ENCODE assay signal across 21 cellular contexts in genomic region chr1:62727656-62728396, GRCh38. TPM values are rescaled to one million over a fixed set of nuclear protein-coding genes. Genes with fewer than 3 reads are reported as not detected.
DNase-seq lines count a peak whose midpoint lies in the region; ATAC-seq, FAIRE-seq and TF ChIP-seq lines count a peak whose summit lies in the region.
"Had no signal": no experiment of that assay in that cellular context is flagged by ENCODE, and none has a peak within 500 bp of the region (broad histone marks: within the 10 kb centered on the region; RNA-seq: fewer than 3 reads in every experiment).

No MANE protein-coding gene starts in this region.

- H3K4me2 ChIP-seq in astrocyte (ENCODE audit: low read length): peak overlapping the region; percentile 47
- no peak overlapping the region for H3K4me2 ChIP-seq in hepatocyte
- H3K4me2 ChIP-seq: KMS-11 had no signal

- H3K27me3 ChIP-seq in astrocyte (ENCODE audit: insufficient read depth, low read length) (no peaks in the 10 kb centered on the region), hepatocyte (no peaks in the 10 kb centered on the region)
- H3K27me3 ChIP-seq: upper lobe of right lung had no signal

- ATAC-seq in stimulated activated effector memory CD8-positive, alpha-beta T cell treated with anti-CD3 and anti-CD28 coated beads, Interleukin-12 subunit alpha, Interleukin-12 subunit beta, amount 100 ng/mL, for 72 hours: no peak
- no peak for ATAC-seq in HG02571 (IDR thresholded peaks at IDR 0.05; ENCODE audit: unreplicated experiment)
- ATAC-seq: stimulated activated naive CD8-positive, alpha-beta T cell treated with anti-CD3 and anti-CD28 coated beads, Interleukin-15, amount 100 ng/mL, for 72 hours; upper lobe of right lung had no signal

- WGBS in hepatocyte (ENCODE audit: low lambda C conversion rate, missing lambda C conversion rate): 95% methylated on average over 5 of the region's 5 CpGs

- peak; percentile 6 for FAIRE-seq in H54 (lab: Jason Lieb, UNC)
- no peak for FAIRE-seq in astrocyte (lab: Jason Lieb, UNC)
- FAIRE-seq: kidney had no signal

- peaks cover 9% of the 10 kb centered on the region for H3K4me1 Mint-ChIP-seq in astrocyte (ENCODE audit: low read depth, unreplicated experiment)
- H3K4me1 Mint-ChIP-seq in stimulated activated effector memory CD8-positive, alpha-beta T cell treated with anti-CD3 and anti-CD28 coated beads, Interleukin-12 subunit alpha, Interleukin-12 subunit beta, amount 100 ng/mL, for 72 hours: peaks cover 6% of the 10 kb centered on the region

- H3K36me3 Mint-ChIP-seq in astrocyte (ENCODE audit: low read depth, unreplicated experiment): no peaks in the 10 kb centered on the region
- H3K36me3 Mint-ChIP-seq in stimulated activated effector memory CD8-positive, alpha-beta T cell treated with anti-CD3 and anti-CD28 coated beads, Interleukin-12 subunit alpha, Interleukin-12 subunit beta, amount 100 ng/mL, for 72 hours: no peaks in the 10 kb centered on the region

- no peak overlapping the region for H3K4me3 Mint-ChIP-seq in astrocyte (ENCODE audit: unreplicated experiment)
- no peak overlapping the region for H3K4me3 Mint-ChIP-seq in stimulated activated effector memory CD8-positive, alpha-beta T cell treated with anti-CD3 and anti-CD28 coated beads, Interleukin-12 subunit alpha, Interleukin-12 subunit beta, amount 100 ng/mL, for 72 hours
- H3K4me3 Mint-ChIP-seq: mesothelial cell of epicardium; stimulated activated naive CD8-positive, alpha-beta T cell treated with anti-CD3 and anti-CD28 coated beads, Interleukin-15, amount 100 ng/mL, for 72 hours had no signal

- H3K79me2 ChIP-seq in astrocyte (ENCODE audit: insufficient read depth, low read length) (no peaks in the 10 kb centered on the region), hepatocyte (no peaks in the 10 kb centered on the region)

- H3K4me1 ChIP-seq in astrocyte (ENCODE audit: insufficient read depth, low read length): no peaks in the 10 kb centered on the region
- peaks cover 7% of the 10 kb centered on the region for H3K4me1 ChIP-seq in hepatocyte (ENCODE audit: insufficient read depth)

- no peak overlapping the region for H3K9ac ChIP-seq in astrocyte (ENCODE audit: low read length)
- H3K9ac ChIP-seq: KMS-11 had no signal

- H4K20me1 ChIP-seq in astrocyte (ENCODE audit: insufficient read depth, low read length) (no peaks in the 10 kb centered on the region), hepatocyte (ENCODE audit: insufficient read depth, poor library complexity, severe bottlenecking) (no peaks in the 10 kb centered on the region)

- H3K27ac Mint-ChIP-seq in astrocyte (ENCODE audit: unreplicated experiment): no peak overlapping the region
- H3K27ac Mint-ChIP-seq in stimulated activated effector memory CD8-positive, alpha-beta T cell treated with anti-CD3 and anti-CD28 coated beads, Interleukin-12 subunit alpha, Interleukin-12 subunit beta, amount 100 ng/mL, for 72 hours: no peak overlapping the region
- H3K27ac Mint-ChIP-seq: mesothelial cell of epicardium had no signal

- DNase-seq in AG08395 (ENCODE audit: low spot score) (peak; percentile 28), H54 (ENCODE audit: insufficient read length, low spot score) (no peak), astrocyte (ENCODE audit: low read depth) (peak; percentile 49), iris pigment epithelial cell (ENCODE audit: low read depth) (peak; percentile 23), HuH-7 (ENCODE audit: low spot score) (no peak), hepatocyte (ENCODE audit: low spot score) (no peak)
- DNase-seq in stimulated activated effector memory CD8-positive, alpha-beta T cell treated with anti-CD3 and anti-CD28 coated beads, Interleukin-12 subunit alpha, Interleukin-12 subunit beta, amount 100 ng/mL, for 72 hours (ENCODE audit: low spot score in 2 of 2): no peak
- DNase-seq: activated CD4-positive, alpha-beta T cell treated with anti-CD3 and anti-CD28 coated beads for 4 hours; activated CD8-positive, alpha-beta memory T cell treated with anti-CD3 and anti-CD28 coated beads, Interleukin-2, amount 50 U/mL, for 4 hours; cortex of kidney; kidney; NCI-H1092 treated with DMSO at 0.1 percent for 48 hours; NCI-H2081 treated with DMSO at 0.1 percent for 48 hours; NCI-H526; OCI-M1; stimulated activated naive CD8-positive, alpha-beta T cell treated with anti-CD3 and anti-CD28 coated beads, Interleukin-15, amount 100 ng/mL, for 72 hours; T1000; upper lobe of right lung had no signal

- H3K9me3 ChIP-seq in astrocyte (ENCODE audit: insufficient read depth, low read depth, low read length): no peaks in the 10 kb centered on the region
- no peaks in the 10 kb centered on the region for H3K9me3 ChIP-seq in hepatocyte (ENCODE audit: low read depth)
- H3K9me3 ChIP-seq: upper lobe of right lung had no signal

- no peak for TF ChIP-seq POLR2A in H54 (IDR thresholded peaks at IDR 0.05; ENCODE audit: low read depth, low read length)

- no peak overlapping the region for H3K27ac ChIP-seq in astrocyte (ENCODE audit: low read depth, low read length)
- H3K27ac ChIP-seq in hepatocyte: no peak overlapping the region
- H3K27ac ChIP-seq: KMS-11, upper lobe of right lung had no signal

- no peaks in the 10 kb centered on the region for H3K27me3 Mint-ChIP-seq in astrocyte (ENCODE audit: low read depth, unreplicated experiment)

- H3K9me2 ChIP-seq in hepatocyte (replicated peaks; ENCODE audit: insufficient read depth): no peaks in the 10 kb centered on the region

- H3K9me3 Mint-ChIP-seq in astrocyte (ENCODE audit: unreplicated experiment): no peaks in the 10 kb centered on the region
- no peaks in the 10 kb centered on the region for H3K9me3 Mint-ChIP-seq in stimulated activated effector memory CD8-positive, alpha-beta T cell treated with anti-CD3 and anti-CD28 coated beads, Interleukin-12 subunit alpha, Interleukin-12 subunit beta, amount 100 ng/mL, for 72 hours
- H3K9me3 Mint-ChIP-seq: mesothelial cell of epicardium; stimulated activated naive CD8-positive, alpha-beta T cell treated with anti-CD3 and anti-CD28 coated beads, Interleukin-15, amount 100 ng/mL, for 72 hours had no signal

- H3K36me3 ChIP-seq in astrocyte (ENCODE audit: insufficient read depth, low read length) (no peaks in the 10 kb centered on the region), hepatocyte (replicated peaks; ENCODE audit: insufficient read depth, low read depth) (no peaks in the 10 kb centered on the region)
- H3K36me3 ChIP-seq: upper lobe of right lung had no signal

- no peak for TF ChIP-seq CTCF in astrocyte (IDR thresholded peaks at IDR 0.05; ENCODE audit: insufficient read depth, low read depth, low read length)
- TF ChIP-seq CTCF in hepatocyte (IDR thresholded peaks at IDR 0.05; ENCODE audit: poor library complexity): no peak

- H2AFZ ChIP-seq in astrocyte (ENCODE audit: low read depth, low read length) (no peak overlapping the region), hepatocyte (no peak overlapping the region)

- no peak overlapping the region for H3K4me3 ChIP-seq in astrocyte (ENCODE audit: insufficient read depth, low read depth, low read length)
- H3K4me3 ChIP-seq in hepatocyte: no peak overlapping the region
- H3K4me3 ChIP-seq: upper lobe of right lung had no signal

RNA-seq across cellular contexts. Expression of gene DOCK7, which starts 39.6 kb away (rescaled TPM):
- total RNA-seq in astrocyte (68.7 and 71.2 TPM in 2 replicates), hepatocyte (53.4 and 194 TPM in 2 replicates)
- 22.4 and 24.4 TPM in 2 replicates for polyA plus RNA-seq in hepatocyte

RNA-seq across cellular contexts. Expression of gene ATG4C, which starts 56.1 kb away (rescaled TPM):
- total RNA-seq in astrocyte: 7.0 and 8.5 TPM in 2 replicates
- 8.3 and 10.6 TPM in 2 replicates for total RNA-seq in hepatocyte
- 6.8 and 7.2 TPM in 2 replicates for polyA plus RNA-seq in hepatocyte

Comparison
In these comparisons a context has a peak if more than half of its experiments do, and no peak if none do; other contexts are left out.
1. DNase-seq: peak in AG08395 (single experiment), astrocyte (single experiment) and iris pigment epithelial cell (single experiment); none in H54 (single experiment), stimulated activated effector memory CD8-positive, alpha-beta T cell treated with anti-CD3 and anti-CD28 coated beads, Interleukin-12 subunit alpha, Interleukin-12 subunit beta, amount 100 ng/mL, for 72 hours (0 of 2), HuH-7 (single experiment) and hepatocyte (single experiment).